Comparison of ENCODE assay signal across 8 cellular contexts in the genomic region with DNA sequence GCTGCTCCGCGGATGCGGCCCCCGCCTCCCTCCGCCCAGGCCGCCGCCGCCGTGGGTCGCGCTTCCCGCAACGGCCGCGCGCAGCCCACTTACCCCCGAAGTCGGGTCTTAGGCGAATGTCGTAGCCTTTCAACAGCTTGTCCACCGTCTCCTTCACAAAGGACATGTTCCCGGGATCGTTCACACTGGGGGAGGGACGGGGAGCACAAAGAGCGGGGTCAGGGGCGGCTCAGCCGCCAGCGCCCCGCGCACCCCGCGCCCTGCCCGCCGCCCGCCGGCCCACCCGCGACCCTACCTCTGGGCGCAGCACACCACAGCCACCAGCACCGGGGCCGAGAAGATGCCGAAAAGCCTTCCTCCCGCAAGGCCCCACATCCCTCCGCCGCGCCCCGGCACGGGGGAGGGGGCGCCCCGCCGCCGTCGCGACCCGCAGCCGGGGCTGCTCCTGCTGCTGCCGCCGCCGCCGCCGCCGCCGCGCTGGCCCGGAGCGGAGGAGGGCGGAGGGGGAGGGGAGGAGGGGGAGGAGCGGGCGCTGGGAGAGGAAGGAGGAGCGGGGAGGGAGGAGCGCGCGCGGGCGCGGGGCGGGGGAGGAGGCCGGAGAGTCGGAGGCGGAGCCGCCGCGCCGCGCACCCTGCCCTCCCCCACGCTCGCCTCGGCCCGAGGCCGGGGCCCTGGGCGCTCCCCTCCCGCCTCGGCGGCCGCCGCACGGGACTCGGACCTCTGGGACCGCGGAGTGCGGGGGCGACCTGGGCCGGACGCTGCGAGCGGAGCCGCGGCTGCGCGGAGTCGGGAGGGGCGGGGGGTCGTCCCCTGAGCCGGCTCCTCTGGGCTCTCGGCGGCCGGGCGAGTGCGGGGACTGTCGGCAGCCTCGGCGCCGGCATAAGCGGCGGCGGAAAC. TPM values are rescaled to one million over a fixed set of nuclear protein-coding genes. Genes with fewer than 3 reads are reported as not detected.
A peak's percentile ranks its signal among the peaks of the same experiment; 100 is the strongest.
DNase-seq lines count a peak whose midpoint lies in the region; ATAC-seq and TF ChIP-seq lines count a peak whose summit lies in the region.

A gene (minus strand): TSS at position 479 of the 897 bp plus-strand sequence.

- H3K4me1 ChIP-seq in CD4-positive, alpha-beta memory T cell (ENCODE audit: insufficient read depth, low read length): no peaks in the 10 kb centered on the region

- ATAC-seq in omental fat pad (ENCODE audit: low FRiP score) (peak; percentile 19), HG03097 (IDR thresholded peaks at IDR 0.05; ENCODE audit: low FRiP score, unreplicated experiment) (no peak)

- no peak within 1 kb of the TSS for H3K4me3 ChIP-seq in fibroblast of pulmonary artery (replicated peaks; ENCODE audit: low read depth, low read length)
- H3K4me3 ChIP-seq in CD4-positive, alpha-beta memory T cell (ENCODE audit: low read length in 2 of 2): no peak within 1 kb of the TSS

- peaks cover 0 to 21% (median 13%) of the 10 kb centered on the region in 8 donors for H3K9me3 Mint-ChIP-seq in CD4-positive, alpha-beta memory T cell

- H3K27ac Mint-ChIP-seq in CD4-positive, alpha-beta memory T cell: no peak within 1 kb of the TSS

- H3K4me1 Mint-ChIP-seq in CD4-positive, alpha-beta memory T cell: peaks cover 0 to 4% (median under 1%) of the 10 kb centered on the region in 4 donors

- intact Hi-C loops in CD4-positive, alpha-beta memory T cell (cut with micrococcal nuclease): no loop called here

- in situ Hi-C loops in G401 (cut with HindIII; ENCODE audit: low sequenced_read_pairs): no loop called here

- H3K27me3 Mint-ChIP-seq in CD4-positive, alpha-beta memory T cell: peaks cover 21 to 22% of the 10 kb centered on the region in 2 donors

- H3K4me3 Mint-ChIP-seq in CD4-positive, alpha-beta memory T cell: peak within 1 kb of the TSS in 2 of 8 donors; percentile 43 to 73

- H3K27ac ChIP-seq in CD4-positive, alpha-beta memory T cell (ENCODE audit: low read depth, low read length): no peak within 1 kb of the TSS

- no peaks in the 10 kb centered on the region for H3K36me3 Mint-ChIP-seq in CD4-positive, alpha-beta memory T cell

- H3K9me3 ChIP-seq in CD4-positive, alpha-beta memory T cell (ENCODE audit: control insufficient read depth in 1 of 2, low read length in 2 of 2): no peaks in the 10 kb centered on the region

- DNase-seq in G401 (ENCODE audit: low spot score) (peak; percentile 86), NCI-H510A treated with DMSO at 0.1 percent for 48 hours (lab: John Stamatoyannopoulos, UW) (peak; percentile 55), fibroblast of pulmonary artery (ENCODE audit: low read depth) (peak; percentile 10), omental fat pad (ENCODE audit: low spot score) (no peak), germinal center (ENCODE audit: low spot score) (no peak), NK-92 (lab: John Stamatoyannopoulos, UW; ENCODE audit: unreplicated experiment) (no peak)
- no peak for DNase-seq in CD4-positive, alpha-beta memory T cell

- TF ChIP-seq CTCF in fibroblast of pulmonary artery (IDR thresholded peaks at IDR 0.05; ENCODE audit: low read length, missing control alignments) (no peak), omental fat pad (IDR thresholded peaks at IDR 0.05) (no peak)

- no peaks in the 10 kb centered on the region for H3K27me3 ChIP-seq in CD4-positive, alpha-beta memory T cell (ENCODE audit: insufficient read depth, low read length)

- POLR2A ChIA-PET in CD4-positive, alpha-beta memory T cell (lab: Charles Lee; ENCODE audit: partially characterized antibody): no interaction called here

- CTCF ChIA-PET in CD4-positive, alpha-beta memory T cell (lab: Charles Lee; ENCODE audit: partially characterized antibody): no interaction called here

- no peaks in the 10 kb centered on the region for H3K36me3 ChIP-seq in CD4-positive, alpha-beta memory T cell (ENCODE audit: insufficient read depth, low read length)

RNA-seq across cellular contexts. Expression of the gene that starts here (rescaled TPM):
- 11.4 and 16.9 TPM in 2 replicates for total RNA-seq in G401 (2014; rRNA removed; shearing (Covaris generic))
- total RNA-seq in omental fat pad: 1 to 10 TPM in 2 of 4 donors, under 1 TPM in 2; 0.72 to 1.8 (median 1.2) TPM
- total RNA-seq in CD4-positive, alpha-beta memory T cell: under 1 TPM; 0.06 to 0.08 TPM
- not detected for polyA plus RNA-seq in CD4-positive, alpha-beta memory T cell

Comparison
In these comparisons a context has a peak if more than half of its experiments do, and no peak if none do; other contexts are left out.
1. DNase-seq: peak in G401 (single experiment), NCI-H510A treated with DMSO at 0.1 percent for 48 hours (single experiment) and fibroblast of pulmonary artery (single experiment); none in omental fat pad (single experiment), germinal center (single experiment), CD4-positive, alpha-beta memory T cell (0 of 5) and NK-92 (single experiment).